Comparison of ENCODE assay signal across 25 cellular contexts in the genomic region with DNA sequence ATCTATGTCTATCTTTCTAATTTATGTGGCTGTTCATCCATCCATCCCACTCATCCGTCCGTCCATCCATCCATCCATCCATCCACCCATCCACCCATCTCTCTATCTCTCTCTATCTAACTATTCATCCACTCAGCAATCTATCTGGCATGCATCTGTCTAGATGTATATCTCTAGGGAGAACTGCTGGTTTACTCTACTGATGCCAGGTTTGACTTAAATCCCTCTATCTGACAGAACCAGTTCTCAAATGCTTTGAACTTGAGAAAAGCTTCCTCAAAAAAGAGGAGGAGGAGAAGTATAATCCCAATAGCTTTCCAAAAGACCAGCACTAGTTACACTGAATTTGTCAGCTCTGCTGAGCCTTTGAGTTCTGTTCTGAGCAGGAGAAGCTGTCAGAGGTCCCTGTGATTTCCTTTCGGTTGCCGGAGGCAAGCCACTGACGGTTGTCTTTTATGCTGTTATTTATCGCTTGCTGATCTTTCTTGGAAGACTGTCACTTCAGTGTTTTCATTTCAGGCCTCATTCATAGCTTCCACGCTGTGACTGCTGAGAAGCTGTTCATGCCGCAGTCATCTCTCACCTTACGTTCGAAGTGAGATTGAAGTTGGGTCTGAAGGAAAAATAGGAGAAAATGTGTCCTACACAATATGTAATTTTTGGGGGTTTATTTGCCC.
"Had no signal": no experiment of that assay in that cellular context is flagged by ENCODE, and none has a peak within 500 bp of the region (broad histone marks: within the 10 kb centered on the region; RNA-seq: fewer than 3 reads in every experiment).

No MANE protein-coding gene starts in this region.

- H3K9me3 ChIP-seq: SK-N-SH had no signal

- H3K27ac ChIP-seq: RWPE1 had no signal

- DNase-seq: IMR-90; Kasumi-1; KG1; MM.1S; NCI-H1048; NCI-H1105; NCI-H1417 treated with DMSO at 0.1 percent for 48 hours; NCI-H146; NCI-H187; NCI-H2029; NCI-H2081 treated with DMSO at 0.1 percent for 48 hours; NCI-H2171; NCI-H226; NCI-H446; NCI-H510A; NCI-H524 treated with DMSO at 0.1 percent for 48 hours; NCI-H69; NCI-H774; NK-92 treated with Interleukin-12 subunit alpha and Interleukin-12 subunit beta, amount 100 ng/mL, for 24 hours; PC-3; SHP77; SK-N-SH had no signal

- H3K4me2 ChIP-seq: SK-N-SH had no signal

- ATAC-seq: HepG2, Panc1, PC-3 had no signal

- H3K9ac ChIP-seq: SK-N-SH had no signal
